Comparison of ENCODE assay signal across 8 cellular contexts in genomic region chr19:46861691-46862503, GRCh38. TPM values are rescaled to one million over a fixed set of nuclear protein-coding genes. Genes with fewer than 3 reads are reported as not detected.
A peak's percentile ranks its signal among the peaks of the same experiment; 100 is the strongest.
DNase-seq lines count a peak whose midpoint lies in the region; ATAC-seq and TF ChIP-seq lines count a peak whose summit lies in the region.

No MANE protein-coding gene starts in this region.

- H3K27ac Mint-ChIP-seq in CD8-positive, alpha-beta T cell = no peak overlapping the region

- H3K4me3 Mint-ChIP-seq in CD8-positive, alpha-beta T cell = no peak overlapping the region

- H3K27me3 Mint-ChIP-seq in CD8-positive, alpha-beta T cell (ENCODE audit: low read depth) = no peaks in the 10 kb centered on the region

- H3K4me3 ChIP-seq in CD8-positive, alpha-beta T cell (ENCODE audit: low read depth, low read length) = peak overlapping the region; percentile 79
- H3K4me3 ChIP-seq in HFF-Myc (replicated peaks; ENCODE audit: low read depth, low read length) = peak overlapping the region; percentile 87
- peak overlapping the region; percentile 96 for H3K4me3 ChIP-seq in adipocyte (ENCODE audit: low read length)
- peak overlapping the region; percentile 64 for H3K4me3 ChIP-seq in upper lobe of right lung

- no peaks in the 10 kb centered on the region for H3K36me3 ChIP-seq in CD8-positive, alpha-beta T cell (ENCODE audit: insufficient read depth, low read length)
- H3K36me3 ChIP-seq in adipocyte (ENCODE audit: control insufficient read depth, insufficient read depth, low read length, severe bottlenecking) = no peaks in the 10 kb centered on the region
- no peaks in the 10 kb centered on the region for H3K36me3 ChIP-seq in upper lobe of right lung

- peaks cover 16% of the 10 kb centered on the region for H3K4me1 Mint-ChIP-seq in CD8-positive, alpha-beta T cell (ENCODE audit: low read depth)

- H3K36me3 Mint-ChIP-seq in CD8-positive, alpha-beta T cell = peaks cover 6% of the 10 kb centered on the region

- peak overlapping the region; percentile 95 for H3K9ac ChIP-seq in adipocyte (ENCODE audit: low read length)

- CTCF ChIA-PET in CD8-positive, alpha-beta T cell (lab: Charles Lee) = interaction anchor here (0.9 to 2.4 kb wide), 5 partner anchors 129 to 385 kb away, joined by 3 to 8 read pairs (median 3); no protein-coding TSS in a partner anchor

- intact Hi-C loops in CD8-positive, alpha-beta T cell (cut with DNase I, micrococcal nuclease) = loop anchor here (2.0 to 5.0 kb wide), 3 partner anchors 395 to 413 kb away; partner anchors contain the start of genes INAFM1 (in 2 of the 2) and CCDC9 (in 1 of the 2)
- intact Hi-C loops in upper lobe of right lung (cut with DNase I) = no loop called here

- peaks cover 39% of the 10 kb centered on the region for H3K4me1 ChIP-seq in CD8-positive, alpha-beta T cell (ENCODE audit: insufficient read depth, low read length)
- H3K4me1 ChIP-seq in adipocyte (ENCODE audit: control insufficient read depth, insufficient read depth, low read length) = peaks cover 53% of the 10 kb centered on the region
- H3K4me1 ChIP-seq in upper lobe of right lung = peaks cover 57% of the 10 kb centered on the region

- H3K27ac ChIP-seq in CD8-positive, alpha-beta T cell (ENCODE audit: low read depth, low read length) = peak overlapping the region; percentile 1
- peak overlapping the region; percentile 94 for H3K27ac ChIP-seq in upper lobe of right lung

- H3K9me3 ChIP-seq in CD8-positive, alpha-beta T cell (ENCODE audit: low read length) = no peaks in the 10 kb centered on the region
- H3K9me3 ChIP-seq in adipocyte (ENCODE audit: control insufficient read depth, low read length) = no peaks in the 10 kb centered on the region
- H3K9me3 ChIP-seq in upper lobe of right lung = no peaks in the 10 kb centered on the region

- DNase-seq in CD8-positive, alpha-beta T cell = no peak
- DNase-seq in HFF-Myc (ENCODE audit: extremely low read depth, low read depth) = no peak
- DNase-seq in adipocyte (ENCODE audit: low read depth) = peak; percentile 42
- peak; percentile 58 for DNase-seq in left kidney (ENCODE audit: low read depth, low spot score)
- DNase-seq in upper lobe of right lung = peak; percentile 68
- DNase-seq in GM19240 (ENCODE audit: insufficient read length, low spot score) = no peak
- no peak for DNase-seq in HuH-7 (ENCODE audit: low spot score)

- H3K27me3 ChIP-seq in CD8-positive, alpha-beta T cell (ENCODE audit: insufficient read depth, low read length) = no peaks in the 10 kb centered on the region
- H3K27me3 ChIP-seq in adipocyte (replicated peaks; ENCODE audit: control insufficient read depth, insufficient read depth, low read length) (no peaks in the 10 kb centered on the region), upper lobe of right lung (no peaks in the 10 kb centered on the region)

- TF ChIP-seq CTCF in CD8-positive, alpha-beta T cell (IDR thresholded peaks at IDR 0.05) = no peak
- no peak for TF ChIP-seq CTCF in HFF-Myc (IDR thresholded peaks at IDR 0.05; ENCODE audit: low read depth, low read length, missing control alignments)
- no peak for TF ChIP-seq CTCF in upper lobe of right lung (IDR thresholded peaks at IDR 0.05)

- H3K9me3 Mint-ChIP-seq in CD8-positive, alpha-beta T cell = no peaks in the 10 kb centered on the region

- no peak for ATAC-seq in CD8-positive, alpha-beta T cell
- ATAC-seq in upper lobe of right lung (no peak), GM21423 (IDR thresholded peaks at IDR 0.05; ENCODE audit: unreplicated experiment) (no peak)

- POLR2A ChIA-PET in CD8-positive, alpha-beta T cell (lab: Charles Lee) = interaction anchor here (0.6 to 2.5 kb wide), 6 partner anchors 40 to 174 kb away, joined by 3 to 9 read pairs (median 3); no protein-coding TSS in a partner anchor

RNA-seq across cellular contexts. Expression of gene ARHGAP35, which starts 1.1 kb away (rescaled TPM):
- total RNA-seq in CD8-positive, alpha-beta T cell = 10 to 100 TPM; 12.8 to 13.4 TPM
- 63.8 TPM for total RNA-seq in upper lobe of right lung

RNA-seq across cellular contexts. Expression of gene AP2S1, which starts 11.3 kb away (rescaled TPM):
- total RNA-seq in CD8-positive, alpha-beta T cell = 10 to 100 TPM; 21.3 to 26.1 TPM
- 101 TPM for total RNA-seq in upper lobe of right lung

Comparison
In these comparisons a context has a peak if more than half of its experiments do, and no peak if none do; other contexts are left out.
1. DNase-seq: peak in adipocyte (single experiment), left kidney (single experiment) and upper lobe of right lung (single experiment); none in CD8-positive, alpha-beta T cell (0 of 7), HFF-Myc (single experiment), GM19240 (single experiment) and HuH-7 (single experiment).
2. Peak in every context shown above with its lines, with median percentiles within 50 percentile points of each other: H3K4me3 ChIP-seq.